ENCODE assay signal across 9 cellular contexts in genomic region chr11:74783241-74783871, GRCh38. TPM values are rescaled to one million over a fixed set of nuclear protein-coding genes. Genes with fewer than 3 reads are reported as not detected.
DNase-seq lines count a peak whose midpoint lies in the region; ATAC-seq lines count a peak whose summit lies in the region.
"Had no signal": no experiment of that assay in that cellular context is flagged by ENCODE, and none has a peak within 500 bp of the region (broad histone marks: within the 10 kb centered on the region; RNA-seq: fewer than 3 reads in every experiment).

No MANE protein-coding gene starts in this region.

- peak overlapping the region in 2 of 10 experiments; percentile 6 to 15; a peak in 2 of 20 replicates for H3K4me3 ChIP-seq in BLaER1 treated with 17β-estradiol and CSF1 and Interleukin-3, amounts not matched to agents 10 nM and 100 nM

- H3K27me3 Mint-ChIP-seq in activated CD4-positive, alpha-beta memory T cell treated with anti-CD3 and anti-CD28 coated beads, Interleukin-2, amount 10 ng/mL, durations not matched to agents 7 days and 5 days, result no peaks in the 10 kb centered on the region

- H3K27ac ChIP-seq in BLaER1 treated with 17β-estradiol and CSF1 and Interleukin-3, amounts not matched to agents 10 nM and 100 nM, result peak overlapping the region; percentile 9 to 63 (median 52); a peak in 17 of 22 replicates

- peaks cover 0 to 7% (median 1%) of the 10 kb centered on the region in 11 experiments; a peak in 11 of 22 replicates for H3K9me3 ChIP-seq in BLaER1 treated with 17β-estradiol and CSF1 and Interleukin-3, amounts not matched to agents 10 nM and 100 nM (replicated peaks in 1 of 11)

- ATAC-seq in GM19324 (IDR thresholded peaks at IDR 0.05; ENCODE audit: low FRiP score, unreplicated experiment) (peak; percentile 41), HG03571 (IDR thresholded peaks at IDR 0.05; ENCODE audit: unreplicated experiment) (peak; percentile 59)

- peaks cover 4 to 23% (median 15%) of the 10 kb centered on the region in 11 experiments; a peak in 20 of 22 replicates for H3K36me3 ChIP-seq in BLaER1 treated with 17β-estradiol and CSF1 and Interleukin-3, amounts not matched to agents 10 nM and 100 nM

- H3K27ac Mint-ChIP-seq in activated CD4-positive, alpha-beta memory T cell treated with anti-CD3 and anti-CD28 coated beads, Interleukin-2, amount 10 ng/mL, durations not matched to agents 7 days and 5 days, result peak overlapping the region; percentile 62

- no peaks in the 10 kb centered on the region for H3K27me3 ChIP-seq in BLaER1 treated with 17β-estradiol and CSF1 and Interleukin-3, amounts not matched to agents 10 nM and 100 nM

- H3K9ac ChIP-seq in BLaER1 treated with 17β-estradiol and CSF1 and Interleukin-3, amounts not matched to agents 10 nM and 100 nM, result peak overlapping the region in 4 of 11 experiments; percentile 1 to 47 (median 18); a peak in 3 of 22 replicates

- H3K4me1 Mint-ChIP-seq in activated CD4-positive, alpha-beta memory T cell treated with anti-CD3 and anti-CD28 coated beads, Interleukin-2, amount 10 ng/mL, durations not matched to agents 7 days and 5 days, result peaks cover 21% of the 10 kb centered on the region

- no peaks in the 10 kb centered on the region for H3K36me3 Mint-ChIP-seq in activated CD4-positive, alpha-beta memory T cell treated with anti-CD3 and anti-CD28 coated beads, Interleukin-2, amount 10 ng/mL, durations not matched to agents 7 days and 5 days (ENCODE audit: low read depth)

- peak; percentile 19 for DNase-seq in activated CD4-positive, alpha-beta memory T cell treated with anti-CD3 and anti-CD28 coated beads, Interleukin-2, amount 10 ng/mL, durations not matched to agents 7 days and 5 days
- peak; percentile 93 for DNase-seq in kidney tubule cell (ENCODE audit: low spot score)
- DNase-seq in stimulated activated CD4-positive, alpha-beta T cell treated with anti-CD3 and anti-CD28 coated beads, Interleukin-15, amount 100 ng/mL, for 24 hours, result no peak
- no peak for DNase-seq in NCI-H1092 treated with DMSO at 0.1 percent for 48 hours (lab: John Stamatoyannopoulos, UW)
- DNase-seq in NCI-H345 (lab: John Stamatoyannopoulos, UW), result no peak

- H3K4me3 Mint-ChIP-seq in activated CD4-positive, alpha-beta memory T cell treated with anti-CD3 and anti-CD28 coated beads, Interleukin-2, amount 10 ng/mL, durations not matched to agents 7 days and 5 days, result peak overlapping the region; percentile 3

- no peaks in the 10 kb centered on the region for H3K9me3 Mint-ChIP-seq in activated CD4-positive, alpha-beta memory T cell treated with anti-CD3 and anti-CD28 coated beads, Interleukin-2, amount 10 ng/mL, durations not matched to agents 7 days and 5 days

- CTCF ChIA-PET in activated CD4-positive, alpha-beta memory T cell treated with anti-CD3 and anti-CD28 coated beads, Interleukin-2, amount 10 ng/mL, durations not matched to agents 7 days and 5 days (lab: Charles Lee), result interaction anchor here (0.6 to 1.4 kb wide), 4 partner anchors 10 to 272 kb away, joined by 3 to 4 read pairs (median 4); no protein-coding TSS in a partner anchor

- peaks cover 32 to 65% (median 36%) of the 10 kb centered on the region in 10 experiments for H3K4me1 ChIP-seq in BLaER1 treated with 17β-estradiol and CSF1 and Interleukin-3, amounts not matched to agents 10 nM and 100 nM

- peaks cover 33 to 95% (median 68%) of the 10 kb centered on the region in 11 experiments for H4K20me1 ChIP-seq in BLaER1 treated with 17β-estradiol and CSF1 and Interleukin-3, amounts not matched to agents 10 nM and 100 nM

- POLR2A ChIA-PET in activated CD4-positive, alpha-beta memory T cell treated with anti-CD3 and anti-CD28 coated beads, Interleukin-2, amount 10 ng/mL, durations not matched to agents 7 days and 5 days (lab: Charles Lee), result interaction anchor here (1.1 to 2.6 kb wide), 3 partner anchors 11 to 34 kb away, joined by 3 to 7 read pairs (median 4); no protein-coding TSS in a partner anchor

- peak overlapping the region; percentile 71 to 89 (median 80) for H3K4me2 ChIP-seq in BLaER1 treated with 17β-estradiol and CSF1 and Interleukin-3, amounts not matched to agents 10 nM and 100 nM

RNA-seq across cellular contexts. Expression of gene RNF169, which starts 34.7 kb away (rescaled TPM):
- 10 to 100 TPM; 18.6 to 19.1 TPM for total RNA-seq in activated CD4-positive, alpha-beta memory T cell treated with anti-CD3 and anti-CD28 coated beads, Interleukin-2, amount 10 ng/mL, durations not matched to agents 7 days and 5 days

RNA-seq across cellular contexts. Expression of gene CHRDL2, which starts 52.1 kb away (rescaled TPM):
- not detected for total RNA-seq in activated CD4-positive, alpha-beta memory T cell treated with anti-CD3 and anti-CD28 coated beads, Interleukin-2, amount 10 ng/mL, durations not matched to agents 7 days and 5 days
- total RNA-seq: glomerular endothelial cell had no signal

Comparison
In these comparisons a context has a peak if more than half of its experiments do, and no peak if none do; other contexts are left out.
1. DNase-seq: peak in activated CD4-positive, alpha-beta memory T cell treated with anti-CD3 and anti-CD28 coated beads, Interleukin-2, amount 10 ng/mL, durations not matched to agents 7 days and 5 days (single experiment) and kidney tubule cell (single experiment); none in stimulated activated CD4-positive, alpha-beta T cell treated with anti-CD3 and anti-CD28 coated beads, Interleukin-15, amount 100 ng/mL, for 24 hours (single experiment), NCI-H1092 treated with DMSO at 0.1 percent for 48 hours (single experiment) and NCI-H345 (single experiment).